Comparison of ENCODE assay signal across 8 cellular contexts in the genomic region with DNA sequence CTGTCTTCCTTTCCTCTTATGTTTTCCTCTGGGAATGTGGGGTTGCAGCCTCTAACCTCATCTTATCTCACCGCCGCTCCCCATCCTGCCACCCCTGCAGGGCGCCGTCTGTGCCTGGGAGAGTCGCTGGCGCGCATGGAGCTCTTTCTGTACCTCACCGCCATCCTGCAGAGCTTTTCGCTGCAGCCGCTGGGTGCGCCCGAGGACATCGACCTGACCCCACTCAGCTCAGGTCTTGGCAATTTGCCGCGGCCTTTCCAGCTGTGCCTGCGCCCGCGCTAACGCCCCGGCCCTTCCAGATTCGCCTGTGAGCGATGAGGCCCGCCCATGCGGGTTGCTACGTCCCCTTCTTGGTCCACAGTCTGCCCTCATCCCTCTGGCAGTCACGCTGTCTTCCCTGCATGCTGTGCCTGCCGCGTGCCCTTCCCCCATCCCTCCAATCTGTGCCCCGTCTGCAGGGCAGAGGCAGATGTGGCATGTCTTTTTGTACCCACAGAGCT. TPM values are rescaled to one million over a fixed set of nuclear protein-coding genes. Genes with fewer than 3 reads are reported as not detected.
DNase-seq lines count a peak whose midpoint lies in the region; TF ChIP-seq lines count a peak whose summit lies in the region.
"Not testable (repeated sequence)": the region's sequence is repeated elsewhere in the genome, so short reads cannot be mapped to it uniquely, and the experiment has no call there.

No MANE protein-coding gene starts in this region.

- not testable (repeated sequence) for TF ChIP-seq EP300 in sigmoid colon (IDR thresholded peaks at IDR 0.05)

- H3K9me3 ChIP-seq in MG63, sigmoid colon: not testable (repeated sequence)

- H3K36me3 ChIP-seq in MG63; kidney epithelial cell (ENCODE audit: control insufficient read depth, insufficient read depth, low read length); sigmoid colon: not testable (repeated sequence)

- H3K4me1 ChIP-seq in sigmoid colon = peaks cover 0 to 20% (median 7%) of the 10 kb centered on the region in 4 donors

- DNase-seq in EH (ENCODE audit: low read depth) (peak; percentile 51), MG63 (peak; percentile 80), SK-N-DZ (ENCODE audit: low spot score) (peak; percentile 35), activated T-cell treated with anti-CD3 and anti-CD28 coated beads for 4 hours (peak; percentile 61), dermis blood vessel endothelial cell (peak; percentile 47), sigmoid colon (peak; percentile 89), substantia nigra (lab: John Stamatoyannopoulos, UW) (peak in 27 of 49 donors; percentile 1 to 68 (median 23))
- not testable (repeated sequence) for DNase-seq in kidney epithelial cell (ENCODE audit: low read depth)

- WGBS in sigmoid colon, 2 donors = 0 to 1% methylated on average over 29 of the region's 29 CpGs

- TF ChIP-seq POLR2A in sigmoid colon (IDR thresholded peaks at IDR 0.05) = not testable (repeated sequence)

- H3K4me3 ChIP-seq in MG63; kidney epithelial cell (ENCODE audit: low read depth, low read length): not testable (repeated sequence)
- H3K4me3 ChIP-seq in sigmoid colon = peak overlapping the region in 2 of 4 donors; percentile 14 to 25

- peak overlapping the region in 3 of 4 donors; percentile 41 to 74 (median 70) for H3K27ac ChIP-seq in sigmoid colon
- not testable (repeated sequence) for H3K27ac ChIP-seq in substantia nigra (ENCODE audit: low read depth, low read length, poor library complexity, severe bottlenecking)

- intact Hi-C loops in sigmoid colon (cut with DNase I) = loop anchor here (2.0 kb wide), 1 partner anchor 17 kb away; no protein-coding TSS in a partner anchor

- not testable (repeated sequence) for H3K27me3 ChIP-seq in MG63; kidney epithelial cell (ENCODE audit: control insufficient read depth, insufficient read depth, low read length); sigmoid colon

- TF ChIP-seq CTCF in kidney epithelial cell (IDR thresholded peaks at IDR 0.05; ENCODE audit: insufficient read depth, low read length, poor library complexity, severe bottlenecking) (peak; percentile 41), sigmoid colon (IDR thresholded peaks at IDR 0.05) (peak in 2 of 4 experiments; percentile 28 to 30)

RNA-seq across cellular contexts. Expression of a gene that starts 13.6 kb away (rescaled TPM):
- total RNA-seq in MG63 (2014; rRNA removed; shearing (Covaris generic); ENCODE audit: low replicate concordance) = not detected in 2 replicates
- polyA plus RNA-seq in SK-N-DZ (2014; cell fraction: cytosol; rRNA removed) = not detected in 2 replicates
- not detected in 2 replicates for polyA plus RNA-seq in SK-N-DZ (2014; cell fraction: nucleus; rRNA removed)
- total RNA-seq in dermis blood vessel endothelial cell (not detected in 2 replicates), kidney epithelial cell (not detected in 2 replicates), sigmoid colon (not detected)
- polyA plus RNA-seq in sigmoid colon = not detected

RNA-seq across cellular contexts. Expression of a gene that starts 39.6 kb away (rescaled TPM):
- total RNA-seq in MG63 (2014; rRNA removed; shearing (Covaris generic); ENCODE audit: low replicate concordance) = not detected in 2 replicates
- not detected in 2 replicates for polyA plus RNA-seq in SK-N-DZ (2014; cell fraction: cytosol; rRNA removed)
- polyA plus RNA-seq in SK-N-DZ (2014; cell fraction: nucleus; rRNA removed) = not detected in 2 replicates
- not detected in 2 replicates for total RNA-seq in dermis blood vessel endothelial cell
- total RNA-seq in kidney epithelial cell = not detected in 2 replicates
- not detected for total RNA-seq in sigmoid colon
- polyA plus RNA-seq in sigmoid colon = not detected
